In genomic region chr11:65611028-65611757, GRCh38 we compare ENCODE assay signal across 7 cellular contexts. TPM values are rescaled to one million over a fixed set of nuclear protein-coding genes. Genes with fewer than 3 reads are reported as not detected.
DNase-seq lines count a peak whose midpoint lies in the region; ATAC-seq, FAIRE-seq and TF ChIP-seq lines count a peak whose summit lies in the region.

No MANE protein-coding gene starts in this region.

- intact Hi-C loops in adrenal gland (cut with DNase I): loop anchor here in 1 of 2 donors (5.0 kb wide), 1 partner anchor 39 kb away; the partner anchor contains the start of genes FAM89B and ZNRD2

- peaks cover 0 to 27% of the 10 kb centered on the region in 2 donors for H3K36me3 ChIP-seq in adrenal gland (replicated peaks in 1 of 2)
- peaks cover 0 to 50% (median 34%) of the 10 kb centered on the region in 5 donors for H3K36me3 ChIP-seq in subcutaneous abdominal adipose tissue (ENCODE audit: control insufficient read depth in 5 of 5, insufficient read depth in 5 of 5, low read length in 5 of 5)

- H3K4me3 ChIP-seq in adrenal gland (peak overlapping the region in 1 of 4 donors; percentile 90), subcutaneous abdominal adipose tissue (ENCODE audit: low read depth in 1 of 5, low read length in 5 of 5) (peak overlapping the region; percentile 66 to 95 (median 78))

- no peak for FAIRE-seq in HTR-8/SVneo (lab: Jason Lieb, UNC)

- TF ChIP-seq POLR2A in adrenal gland (IDR thresholded peaks at IDR 0.05): no peak

- peak; percentile 68 for DNase-seq in MV-4-11 (lab: John Stamatoyannopoulos, UW)
- peak in 3 of 7 donors; percentile 37 to 56 (median 56) for DNase-seq in adrenal gland
- DNase-seq in inferior parietal cortex (ENCODE audit: extremely low spot score): peak; percentile 62
- DNase-seq in HTR-8/SVneo (ENCODE audit: insufficient read length, low spot score): no peak
- no peak for DNase-seq in activated CD4-positive, CD25-positive, alpha-beta regulatory T cell treated with anti-CD3 and anti-CD28 coated beads, Interleukin-2, amount 50 U/mL, for 72 hours

- TF ChIP-seq CTCF in adrenal gland (IDR thresholded peaks at IDR 0.05): no peak

- H3K9me3 ChIP-seq in adrenal gland (replicated peaks in 1 of 3) (no peaks in the 10 kb centered on the region), subcutaneous abdominal adipose tissue (ENCODE audit: control insufficient read depth in 5 of 5, low read length in 5 of 5) (no peaks in the 10 kb centered on the region)

- peaks cover 25 to 56% of the 10 kb centered on the region in 2 donors for H3K4me1 ChIP-seq in adrenal gland (replicated peaks in 1 of 2)
- peaks cover 4 to 80% (median 68%) of the 10 kb centered on the region in 5 donors for H3K4me1 ChIP-seq in subcutaneous abdominal adipose tissue (ENCODE audit: control insufficient read depth in 5 of 5, insufficient read depth in 5 of 5, low read length in 5 of 5)

- H3K27ac ChIP-seq in adrenal gland: peak overlapping the region in 4 of 5 donors; percentile 21 to 93 (median 62)
- peak overlapping the region; percentile 91 for H3K27ac ChIP-seq in subcutaneous abdominal adipose tissue (ENCODE audit: low read depth, low read length)

- no peak for ATAC-seq in HG03139 (IDR thresholded peaks at IDR 0.05; ENCODE audit: unreplicated experiment)

- peak overlapping the region; percentile 5 to 92 (median 59) for H3K9ac ChIP-seq in subcutaneous abdominal adipose tissue (ENCODE audit: low read length in 5 of 5)

- H3K27me3 ChIP-seq in adrenal gland (no peaks in the 10 kb centered on the region), subcutaneous abdominal adipose tissue (ENCODE audit: control insufficient read depth in 5 of 5, insufficient read depth in 4 of 5, low read length in 5 of 5) (no peaks in the 10 kb centered on the region)

- 47 to 75% (median 60%) methylated on average over 8 to 10 of the region's 10 CpGs for WGBS in adrenal gland, 4 donors

RNA-seq across cellular contexts. Expression of gene MAP3K11, which starts 2.8 kb away (rescaled TPM):
- 10 to 100 TPM; 40.2 to 84.4 (median 57.8) TPM for total RNA-seq in adrenal gland
- polyA plus RNA-seq in adrenal gland: 100 to 1,000 TPM in 1 of 3 donors, 10 to 100 TPM in 2; 11.1 to 143 (median 85.2) TPM

RNA-seq across cellular contexts. Expression of gene PCNX3, which starts 4.4 kb away (rescaled TPM):
- 10 to 100 TPM; 28.6 to 45.0 (median 41.9) TPM for total RNA-seq in adrenal gland
- 10 to 100 TPM in 2 of 3 donors, 1 to 10 TPM in 1; 9.0 to 29.9 (median 19.2) TPM for polyA plus RNA-seq in adrenal gland

RNA-seq across cellular contexts. Expression of gene KCNK7, which starts 15.6 kb away (rescaled TPM):
- 1 to 10 TPM in 1 of 8 donors, under 1 TPM in 3, not detected in 4; 0.14 to 1.5 (median 0.40) TPM for total RNA-seq in adrenal gland
- polyA plus RNA-seq in adrenal gland: 10 to 100 TPM in 1 of 3 donors, 1 to 10 TPM in 1, not detected in 1; 2.4 to 12.5 TPM

RNA-seq across cellular contexts. Expression of gene SIPA1, which starts 26.7 kb away (rescaled TPM):
- total RNA-seq in adrenal gland: 100 to 1,000 TPM in 1 of 8 donors, 10 to 100 TPM in 7; 51.3 to 108 (median 76.3) TPM
- polyA plus RNA-seq in adrenal gland: 100 to 1,000 TPM in 2 of 3 donors, 1 to 10 TPM in 1; 8.7 to 377 (median 171) TPM

RNA-seq across cellular contexts. Expression of gene EHBP1L1, which starts 35.3 kb away (rescaled TPM):
- total RNA-seq in adrenal gland: 10 to 100 TPM; 12.8 to 56.3 (median 36.0) TPM
- 10 to 100 TPM in 2 of 3 donors, 1 to 10 TPM in 1; 8.7 to 68.0 (median 33.9) TPM for polyA plus RNA-seq in adrenal gland

Comparison
In these comparisons a context has a peak if more than half of its experiments do, and no peak if none do; other contexts are left out.
1. DNase-seq: peak in MV-4-11 (single experiment) and inferior parietal cortex (single experiment); none in HTR-8/SVneo (single experiment) and activated CD4-positive, CD25-positive, alpha-beta regulatory T cell treated with anti-CD3 and anti-CD28 coated beads, Interleukin-2, amount 50 U/mL, for 72 hours (single experiment).